Comparison of ENCODE assay signal across 31 cellular contexts in genomic region chr10:116430288-116430687, GRCh38. TPM values are rescaled to one million over a fixed set of nuclear protein-coding genes. Genes with fewer than 3 reads are reported as not detected.
"Had no signal": no experiment of that assay in that cellular context is flagged by ENCODE, and none has a peak within 500 bp of the region (broad histone marks: within the 10 kb centered on the region; RNA-seq: fewer than 3 reads in every experiment).

No MANE protein-coding gene starts in this region.

- H3K4me3 Mint-ChIP-seq: activated CD4-positive, alpha-beta memory T cell treated with anti-CD3 and anti-CD28 coated beads, Interleukin-2, amount 10 ng/mL, durations not matched to agents 7 days and 5 days; activated CD4-positive, alpha-beta T cell treated with anti-CD3 and anti-CD28 coated beads for 36 hours; activated naive CD4-positive, alpha-beta T cell treated with anti-CD3 and anti-CD28 coated beads for 36 hours; activated naive CD8-positive, alpha-beta T cell; activated T-helper 17 cell treated with anti-CD3 and anti-CD28 coated beads, Interleukin-2, amount 50 U/mL, for 72 hours; brain; T-cell had no signal

- H3K27ac ChIP-seq: Peyer's patch, VCaP had no signal

- H3K27me3 ChIP-seq: Peyer's patch had no signal

- H3K4me3 ChIP-seq: Peyer's patch had no signal

- H3K4me1 ChIP-seq: Peyer's patch had no signal

- H3K36me3 ChIP-seq: Peyer's patch had no signal

- H3K9me3 ChIP-seq: Peyer's patch had no signal

- H3K27ac Mint-ChIP-seq: activated CD4-positive, alpha-beta memory T cell treated with anti-CD3 and anti-CD28 coated beads, Interleukin-2, amount 10 ng/mL, durations not matched to agents 7 days and 5 days; activated CD4-positive, alpha-beta T cell treated with anti-CD3 and anti-CD28 coated beads for 36 hours; activated naive CD4-positive, alpha-beta T cell treated with anti-CD3 and anti-CD28 coated beads for 36 hours; activated naive CD8-positive, alpha-beta T cell; activated T-helper 17 cell treated with anti-CD3 and anti-CD28 coated beads, Interleukin-2, amount 50 U/mL, for 72 hours; brain; T-cell had no signal

- H3K36me3 Mint-ChIP-seq: activated naive CD8-positive, alpha-beta T cell; brain; T-cell had no signal

- ATAC-seq: activated CD4-positive, alpha-beta T cell treated with anti-CD3 and anti-CD28 coated beads for 36 hours; activated T-helper 17 cell treated with anti-CD3 and anti-CD28 coated beads, Interleukin-2, amount 50 U/mL, for 72 hours; T-cell had no signal

- H3K4me1 Mint-ChIP-seq: activated CD4-positive, alpha-beta memory T cell treated with anti-CD3 and anti-CD28 coated beads, Interleukin-2, amount 10 ng/mL, durations not matched to agents 7 days and 5 days; activated CD4-positive, alpha-beta T cell treated with anti-CD3 and anti-CD28 coated beads for 36 hours; activated T-helper 17 cell treated with anti-CD3 and anti-CD28 coated beads, Interleukin-2, amount 50 U/mL, for 72 hours; brain; T-cell had no signal

- H3K27me3 Mint-ChIP-seq: activated CD4-positive, alpha-beta memory T cell treated with anti-CD3 and anti-CD28 coated beads, Interleukin-2, amount 10 ng/mL, durations not matched to agents 7 days and 5 days had no signal

- H3K9me3 Mint-ChIP-seq: activated CD4-positive, alpha-beta memory T cell treated with anti-CD3 and anti-CD28 coated beads, Interleukin-2, amount 10 ng/mL, durations not matched to agents 7 days and 5 days; activated naive CD4-positive, alpha-beta T cell treated with anti-CD3 and anti-CD28 coated beads for 36 hours; activated T-helper 17 cell treated with anti-CD3 and anti-CD28 coated beads, Interleukin-2, amount 50 U/mL, for 72 hours; brain had no signal

- DNase-seq: activated CD4-positive, alpha-beta memory T cell treated with anti-CD3 and anti-CD28 coated beads, Interleukin-2, amount 10 ng/mL, durations not matched to agents 7 days and 5 days; activated CD4-positive, alpha-beta T cell treated with anti-CD3 and anti-CD28 coated beads for 36 hours; activated CD4-positive, alpha-beta T cell treated with anti-CD3 and anti-CD28 coated beads, Interleukin-2, amount 50 U/mL, for 1 hour; activated CD4-positive, CD25-positive, alpha-beta regulatory T cell; activated gamma-delta T cell; activated naive CD4-positive, alpha-beta T cell treated with anti-CD3 and anti-CD28 coated beads for 36 hours; activated T-cell treated with anti-CD3 and anti-CD28 coated beads for 4 hours; activated T-cell treated with anti-CD3 and anti-CD28 coated beads, Interleukin-2, amount 50 U/mL, for 48 hours; amygdala; cerebellar nuclear complex; NCI-H1048; NCI-H1417 treated with DMSO at 0.1 percent for 48 hours; NCI-H1694; NCI-H2029; NCI-H2107; NCI-H2171 treated with DMSO at 0.1 percent for 48 hours; NCI-H226; NCI-H526; NCI-H82; Peyer's patch; SIG-M5; T-cell had no signal

RNA-seq across cellular contexts. Expression of gene PNLIPRP3, which starts 2.6 kb away (rescaled TPM):
- total RNA-seq: activated CD4-positive, alpha-beta memory T cell treated with anti-CD3 and anti-CD28 coated beads, Interleukin-2, amount 10 ng/mL, durations not matched to agents 7 days and 5 days; activated CD4-positive, alpha-beta T cell treated with anti-CD3 and anti-CD28 coated beads for 36 hours; activated CD8-positive, alpha-beta memory T cell treated with anti-CD3 and anti-CD28 coated beads for 36 hours; activated naive CD4-positive, alpha-beta T cell treated with anti-CD3 and anti-CD28 coated beads for 36 hours; activated T-helper 17 cell treated with anti-CD3 and anti-CD28 coated beads, Interleukin-2, amount 50 U/mL, for 72 hours; astrocyte; cardiac septum; NCI-H460; T-cell; T-helper 2 cell treated with Interferon-gamma antibody and Interleukin-4, amounts not matched to agents 100 ng/mL and 5 ng/mL, for 36 hours had no signal
